ENCODE assay signal across 24 cellular contexts in the genomic region with DNA sequence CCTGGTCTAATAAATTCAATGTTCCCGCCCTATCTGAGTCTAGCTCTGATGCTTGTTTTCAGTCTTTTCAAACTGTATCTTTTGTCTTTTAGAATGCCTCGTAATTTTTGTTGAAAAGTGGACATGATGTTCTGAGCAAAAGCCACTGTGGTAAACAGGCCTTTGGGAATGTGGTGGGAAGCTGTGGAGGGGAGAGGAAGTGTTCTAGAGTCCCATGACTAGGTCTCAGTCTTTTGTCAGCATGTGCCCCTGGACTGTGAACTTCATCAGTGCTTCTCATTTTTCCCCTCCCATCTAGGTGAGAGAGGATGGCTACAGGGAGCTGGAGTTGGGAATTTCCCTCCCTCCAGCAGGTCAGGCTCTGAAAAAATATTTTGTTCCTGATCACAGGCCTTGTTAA. TPM values are rescaled to one million over a fixed set of nuclear protein-coding genes. Genes with fewer than 3 reads are reported as not detected.
"Had no signal": no experiment of that assay in that cellular context is flagged by ENCODE, and none has a peak within 500 bp of the region (broad histone marks: within the 10 kb centered on the region; RNA-seq: fewer than 3 reads in every experiment).

No MANE protein-coding gene starts in this region.

- H3K27me3 ChIP-seq: heart right ventricle, spleen, suprapubic skin, tibial nerve had no signal

- H3K9ac ChIP-seq: parathyroid adenoma had no signal

- H3K79me2 ChIP-seq: parathyroid adenoma had no signal

- H3K4me1 ChIP-seq: parathyroid adenoma, spleen, suprapubic skin, tibial nerve had no signal

- H2AFZ ChIP-seq: parathyroid adenoma had no signal

- H3K4me3 ChIP-seq: heart right ventricle, spleen, suprapubic skin, tibial nerve had no signal

- H3K36me3 ChIP-seq: heart right ventricle, spleen, suprapubic skin, tibial nerve, WERI-Rb-1 had no signal

- DNase-seq: activated CD4-positive, alpha-beta memory T cell treated with anti-CD3 and anti-CD28 coated beads, Interleukin-2, amount 10 ng/mL, durations not matched to agents 7 days and 5 days; activated CD4-positive, alpha-beta T cell treated with anti-CD3 and anti-CD28 coated beads, Interleukin-2, amount 10 ng/mL, durations not matched to agents 7 days and 5 days; activated naive CD8-positive, alpha-beta T cell treated with anti-CD3 and anti-CD28 coated beads, Interleukin-2, amount 50 U/mL, for 24 hours; activated T-cell treated with anti-CD3 and anti-CD28 coated beads, Interleukin-2, amount 50 U/mL, for 4 hours; endodermal cell; foreskin fibroblast; heart right ventricle; islet precursor cell; left cardiac atrium; left ventricle myocardium superior; mammary epithelial cell; naive thymus-derived CD4-positive, alpha-beta T cell; occipital lobe; right cardiac atrium; spleen; stimulated activated naive CD4-positive, alpha-beta T cell; T-helper 17 cell; T1000; WERI-Rb-1 had no signal

- H3K9me3 ChIP-seq: suprapubic skin had no signal

- H3K27ac ChIP-seq: heart right ventricle, parathyroid adenoma, spleen, suprapubic skin, tibial nerve, WERI-Rb-1 had no signal

RNA-seq across cellular contexts. Expression of a gene that starts 33.7 kb away (rescaled TPM):
- total RNA-seq: activated CD4-positive, alpha-beta memory T cell treated with anti-CD3 and anti-CD28 coated beads, Interleukin-2, amount 10 ng/mL, durations not matched to agents 7 days and 5 days; activated CD4-positive, alpha-beta T cell treated with anti-CD3 and anti-CD28 coated beads, Interleukin-2, amount 10 ng/mL, durations not matched to agents 7 days and 5 days; activated T-cell treated with anti-CD3 and anti-CD28 coated beads, Interleukin-2, amount 50 U/mL, for 4 hours; activated T-helper 2 cell treated with anti-CD3 and anti-CD28 coated beads, Interferon-gamma antibody, Interleukin-2, Interleukin-4, amounts not matched to agents 10 μg/mL and 5 μg/mL and 100 μg/mL, durations not matched to agents 14 hours and 24 hours and 36 hours; bronchial epithelial cell; naive thymus-derived CD4-positive, alpha-beta T cell; T-helper 17 cell had no signal
